ENCODE assay signal across 8 cellular contexts in the genomic region with DNA sequence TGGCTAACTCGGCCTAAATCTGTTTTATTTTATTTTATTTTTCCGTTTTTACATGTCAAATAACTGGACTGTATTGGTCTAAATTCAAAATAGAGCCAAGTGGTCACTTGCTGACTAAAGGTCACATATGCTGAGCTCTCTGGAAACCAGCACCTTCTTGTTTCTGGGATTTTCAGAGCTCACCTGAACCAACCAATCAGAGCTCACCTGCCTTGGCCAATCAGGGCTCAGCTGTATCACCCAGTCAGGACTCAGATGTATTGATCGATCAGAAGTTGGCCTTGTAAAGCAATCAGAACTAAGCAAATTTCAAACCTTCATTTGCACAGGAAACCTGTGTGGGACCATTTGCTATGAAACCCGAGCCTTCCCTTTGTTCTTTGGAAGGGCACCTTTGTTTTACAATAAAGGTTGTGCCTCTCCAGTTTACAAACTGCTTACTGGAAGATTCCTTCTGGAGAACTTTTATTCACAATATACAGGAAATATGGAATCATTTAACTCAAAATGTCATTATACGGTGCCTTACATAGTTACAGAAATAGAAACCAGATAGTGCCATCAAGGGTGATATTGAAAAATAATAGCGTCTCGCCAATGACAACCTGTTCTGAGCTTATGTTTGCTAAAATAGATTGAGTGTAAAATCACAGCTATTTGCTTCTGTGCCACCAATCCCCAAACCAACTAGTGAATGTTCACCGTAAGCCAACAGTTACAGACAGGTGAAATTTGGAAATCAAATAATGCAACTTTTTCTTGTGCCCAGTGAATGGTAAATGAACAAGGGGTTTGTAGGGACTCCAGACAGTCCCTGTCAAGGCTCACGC. TPM values are rescaled to one million over a fixed set of nuclear protein-coding genes. Genes with fewer than 3 reads are reported as not detected.
DNase-seq lines count a peak whose midpoint lies in the region; ATAC-seq, FAIRE-seq and TF ChIP-seq lines count a peak whose summit lies in the region.

No MANE protein-coding gene starts in this region.

- CTCF ChIA-PET in activated CD4-positive, alpha-beta memory T cell treated with anti-CD3 and anti-CD28 coated beads for 36 hours (lab: Charles Lee): interaction anchor here (1.0 to 4.8 kb wide), 7 partner anchors 18 to 214 kb away, joined by 3 to 69 read pairs (median 12); a partner anchor contains a TSS

- peak overlapping the region; percentile 72 for H3K27ac Mint-ChIP-seq in activated CD4-positive, alpha-beta memory T cell treated with anti-CD3 and anti-CD28 coated beads for 36 hours
- peak overlapping the region; percentile 83 for H3K27ac Mint-ChIP-seq in type B pancreatic cell

- no peak for ATAC-seq in Right ventricle myocardium superior (ENCODE audit: poor library complexity)
- no peak for ATAC-seq in HG03159 (IDR thresholded peaks at IDR 0.05; ENCODE audit: unreplicated experiment)

- peaks cover 22% of the 10 kb centered on the region for H3K4me1 Mint-ChIP-seq in activated CD4-positive, alpha-beta memory T cell treated with anti-CD3 and anti-CD28 coated beads for 36 hours (ENCODE audit: low read depth)
- peaks cover 21% of the 10 kb centered on the region for H3K4me1 Mint-ChIP-seq in type B pancreatic cell (ENCODE audit: unreplicated experiment)

- H3K27me3 ChIP-seq in left ventricle myocardium inferior (ENCODE audit: low read depth): peaks cover 56% of the 10 kb centered on the region

- DNase-seq in left ventricle myocardium inferior (no peak), Right ventricle myocardium superior (no peak), kidney (no peak), type B pancreatic cell (ENCODE audit: extremely low spot score, unreplicated experiment) (no peak), C1 segment of cervical spinal cord (lab: John Stamatoyannopoulos, UW) (no peak), GOT3 (lab: John Stamatoyannopoulos, UW) (no peak)
- DNase-seq in activated CD4-positive, alpha-beta memory T cell treated with anti-CD3 and anti-CD28 coated beads for 36 hours: peak; percentile 58

- no peaks in the 10 kb centered on the region for H3K27me3 Mint-ChIP-seq in activated CD4-positive, alpha-beta memory T cell treated with anti-CD3 and anti-CD28 coated beads for 36 hours
- no peaks in the 10 kb centered on the region for H3K27me3 Mint-ChIP-seq in type B pancreatic cell

- no peak for TF ChIP-seq CTCF in left ventricle myocardium inferior (IDR thresholded peaks at IDR 0.05; ENCODE audit: borderline replicate concordance)
- no peak for TF ChIP-seq CTCF in kidney (IDR thresholded peaks at IDR 0.05; ENCODE audit: borderline replicate concordance, extremely low read depth, insufficient read depth)
- TF ChIP-seq CTCF in type B pancreatic cell (conservative IDR thresholded peaks at IDR 0.05): no peak

- peak overlapping the region; percentile 73 for H3K4me3 Mint-ChIP-seq in activated CD4-positive, alpha-beta memory T cell treated with anti-CD3 and anti-CD28 coated beads for 36 hours
- H3K4me3 Mint-ChIP-seq in type B pancreatic cell: peak overlapping the region; percentile 85

- H3K4me1 ChIP-seq in left ventricle myocardium inferior (no peaks in the 10 kb centered on the region), kidney (ENCODE audit: control insufficient read depth in 1 of 2, insufficient read depth in 1 of 2, low read depth in 1 of 2, low read length in 2 of 2) (peaks cover 0 to 3% of the 10 kb centered on the region in 2 donors)

- FAIRE-seq in kidney (lab: Jason Lieb, UNC): no peak

- H3K4me3 ChIP-seq in left ventricle myocardium inferior (peak overlapping the region; percentile 60), kidney (ENCODE audit: low read length in 2 of 2) (peak overlapping the region; percentile 40 to 44)

- H3K36me3 ChIP-seq in left ventricle myocardium inferior: no peaks in the 10 kb centered on the region
- no peaks in the 10 kb centered on the region for H3K36me3 ChIP-seq in kidney (ENCODE audit: control insufficient read depth in 1 of 2, insufficient read depth in 2 of 2, low read length in 2 of 2)

- H3K9me3 Mint-ChIP-seq in activated CD4-positive, alpha-beta memory T cell treated with anti-CD3 and anti-CD28 coated beads for 36 hours: no peaks in the 10 kb centered on the region
- H3K9me3 Mint-ChIP-seq in type B pancreatic cell: no peaks in the 10 kb centered on the region

- H3K36me3 Mint-ChIP-seq in activated CD4-positive, alpha-beta memory T cell treated with anti-CD3 and anti-CD28 coated beads for 36 hours: no peaks in the 10 kb centered on the region
- H3K36me3 Mint-ChIP-seq in type B pancreatic cell: no peaks in the 10 kb centered on the region

- intact Hi-C loops in left ventricle myocardium inferior (cut with micrococcal nuclease) (no loop called here), Right ventricle myocardium superior (cut with DNase I) (no loop called here), kidney (cut with DNase I) (no loop called here)
- intact Hi-C loops in activated CD4-positive, alpha-beta memory T cell treated with anti-CD3 and anti-CD28 coated beads for 36 hours (cut with micrococcal nuclease): no loop called here

- H3K9ac ChIP-seq in kidney (ENCODE audit: low read length in 2 of 2): peak overlapping the region in 1 of 2 donors; percentile 57

- POLR2A ChIA-PET in activated CD4-positive, alpha-beta memory T cell treated with anti-CD3 and anti-CD28 coated beads for 36 hours (lab: Charles Lee): interaction anchor here (1.0 to 5.9 kb wide), 2 partner anchors 17 to 22 kb away, joined by 3 to 74 read pairs; a partner anchor contains a TSS

- H3K9me3 ChIP-seq in left ventricle myocardium inferior (replicated peaks) (no peaks in the 10 kb centered on the region), kidney (ENCODE audit: control insufficient read depth in 1 of 2, low read length in 2 of 2) (no peaks in the 10 kb centered on the region)

- H3K27ac ChIP-seq in left ventricle myocardium inferior (replicated peaks) (no peak overlapping the region), kidney (ENCODE audit: low read depth in 2 of 2, low read length in 2 of 2) (peak overlapping the region; percentile 38 to 70)

RNA-seq across cellular contexts. Expression of a gene that starts 17.3 kb away (rescaled TPM):
- 2.2 TPM for total RNA-seq in left ventricle myocardium inferior
- total RNA-seq in Right ventricle myocardium superior: 2.6 TPM
- total RNA-seq in activated CD4-positive, alpha-beta memory T cell treated with anti-CD3 and anti-CD28 coated beads for 36 hours: 100 to 1,000 TPM; 156 to 170 TPM
- 42.0 TPM for total RNA-seq in kidney
- polyA plus RNA-seq in kidney (ENCODE audit: insufficient read depth, low read depth, low replicate concordance): 16.2 TPM
- 38.8 and 79.1 TPM in 2 replicates for total RNA-seq in type B pancreatic cell (ENCODE audit: low replicate concordance)

RNA-seq across cellular contexts. Expression of a gene that starts 29.1 kb away (rescaled TPM):
- 0.33 TPM for total RNA-seq in left ventricle myocardium inferior
- 0.51 TPM for total RNA-seq in Right ventricle myocardium superior
- 10 to 100 TPM in 1 of 2 experiments, 1 to 10 TPM in 1; 9.8 to 10.5 TPM for total RNA-seq in activated CD4-positive, alpha-beta memory T cell treated with anti-CD3 and anti-CD28 coated beads for 36 hours
- 2.1 TPM for total RNA-seq in kidney
- polyA plus RNA-seq in kidney (ENCODE audit: insufficient read depth, low read depth, low replicate concordance): 1.3 TPM
- 11.0 and 20.5 TPM in 2 replicates for total RNA-seq in type B pancreatic cell (ENCODE audit: low replicate concordance)

Comparison
In these comparisons a context has a peak if more than half of its experiments do, and no peak if none do; other contexts are left out.
1. RNA of a gene that starts 17.3 kb away (total RNA-seq): 156 to 170 TPM in activated CD4-positive, alpha-beta memory T cell treated with anti-CD3 and anti-CD28 coated beads for 36 hours, 42.0 TPM in kidney (single experiment) and 38.8 to 79.1 TPM in type B pancreatic cell; 2.6 TPM in Right ventricle myocardium superior (single experiment) and 2.2 TPM in left ventricle myocardium inferior (single experiment); every median in the first group is over 10 times any median in the second.